23 cellular contexts compared by ENCODE assay signal in the genomic region with DNA sequence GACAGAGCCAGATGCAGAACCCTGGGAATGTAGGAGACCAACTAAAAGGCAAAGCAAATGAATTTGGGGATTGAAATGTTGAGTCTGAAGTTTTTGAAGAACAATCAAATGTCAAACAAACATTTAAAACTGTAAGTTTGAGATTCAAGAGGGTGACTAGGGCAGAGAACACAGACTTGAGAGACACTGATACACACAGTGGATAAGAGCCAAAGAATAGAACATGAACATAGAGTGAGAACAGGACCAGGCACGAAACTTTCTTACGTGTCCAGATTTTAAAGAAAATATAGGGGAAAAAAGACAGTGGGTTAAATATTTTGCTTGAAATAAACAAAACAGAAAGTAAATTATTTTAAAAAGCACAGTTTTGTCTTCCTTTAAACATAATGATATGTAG.
A peak's percentile ranks its signal among the peaks of the same experiment; 100 is the strongest.
DNase-seq lines count a peak whose midpoint lies in the region; ATAC-seq, FAIRE-seq and TF ChIP-seq lines count a peak whose summit lies in the region.
"Had no signal": no experiment of that assay in that cellular context is flagged by ENCODE, and none has a peak within 500 bp of the region (broad histone marks: within the 10 kb centered on the region; RNA-seq: fewer than 3 reads in every experiment).

No MANE protein-coding gene starts in this region.

- H3K36me3 ChIP-seq in heart right ventricle: no peaks in the 10 kb centered on the region
- H3K36me3 ChIP-seq in bronchial epithelial cell (ENCODE audit: control insufficient read depth, insufficient read depth, low read length): no peaks in the 10 kb centered on the region
- H3K36me3 ChIP-seq: BE2C; BLaER1 treated with 17β-estradiol and CSF1 and Interleukin-3, amounts not matched to agents 10 nM and 100 nM; HAP-1 had no signal

- H3K27me3 ChIP-seq in heart right ventricle (no peaks in the 10 kb centered on the region), bronchial epithelial cell (ENCODE audit: control insufficient read depth, insufficient read depth, low read length) (no peaks in the 10 kb centered on the region)
- H3K27me3 ChIP-seq: BE2C; BLaER1 treated with 17β-estradiol and CSF1 and Interleukin-3, amounts not matched to agents 10 nM and 100 nM had no signal

- H3K4me3 ChIP-seq in heart right ventricle (no peak overlapping the region), bronchial epithelial cell (ENCODE audit: low read depth, low read length) (no peak overlapping the region), epithelial cell of esophagus (ENCODE audit: low read length) (no peak overlapping the region)
- H3K4me3 ChIP-seq: A549; BLaER1 treated with 17β-estradiol and CSF1 and Interleukin-3, amounts not matched to agents 10 nM and 100 nM; HAP-1 had no signal

- no peak for FAIRE-seq in bronchial epithelial cell (lab: Jason Lieb, UNC)
- FAIRE-seq: A549, G401.6, GM12892 had no signal

- 72 to 83% methylated on average over 2 of the region's 2 CpGs for WGBS in heart right ventricle, 2 donors

- peaks cover 0 to 7% (median 0%) of the 10 kb centered on the region in 9 donors for H3K4me1 ChIP-seq in heart right ventricle
- H3K4me1 ChIP-seq: A549, HAP-1 had no signal

- DNase-seq in left ventricle myocardium superior: no peak
- no peak for DNase-seq in heart right ventricle
- peak; percentile 26 for DNase-seq in bronchial epithelial cell (ENCODE audit: low read depth)
- DNase-seq in epithelial cell of esophagus (ENCODE audit: low read depth): peak; percentile 15
- no peak for DNase-seq in effector CD8-positive, alpha-beta T cell (lab: John Stamatoyannopoulos, UW)
- DNase-seq: 8988T; ACHN; AML-193; BE2C; Calu3; CD4-positive, alpha-beta T cell; CD8-positive, alpha-beta memory T cell; DMS153; DND-41; GOT3; HFFc6 had no signal

- TF ChIP-seq CTCF in heart right ventricle (IDR thresholded peaks at IDR 0.05) (no peak), bronchial epithelial cell (IDR thresholded peaks at IDR 0.05; ENCODE audit: insufficient read depth, low read length, severe bottlenecking) (no peak), epithelial cell of esophagus (IDR thresholded peaks at IDR 0.05; ENCODE audit: insufficient read depth, low read depth, low read length, missing control alignments) (no peak)

- no peaks in the 10 kb centered on the region for H3K9me3 ChIP-seq in heart right ventricle
- H3K9me3 ChIP-seq: A549; BE2C; BLaER1 treated with 17β-estradiol and CSF1 and Interleukin-3, amounts not matched to agents 10 nM and 100 nM; HAP-1 had no signal

- peak; percentile 48 for ATAC-seq in left ventricle myocardium superior
- no peak for ATAC-seq in heart right ventricle
- no peak for ATAC-seq in GM19452 (IDR thresholded peaks at IDR 0.05; ENCODE audit: unreplicated experiment)
- no peak for ATAC-seq in HG03196 (IDR thresholded peaks at IDR 0.05; ENCODE audit: unreplicated experiment)
- ATAC-seq: A549 had no signal

- H3K27ac ChIP-seq in heart right ventricle: no peak overlapping the region
- H3K27ac ChIP-seq: A549; BLaER1 treated with 17β-estradiol and CSF1 and Interleukin-3, amounts not matched to agents 10 nM and 100 nM had no signal

- intact Hi-C loops in left ventricle myocardium superior (cut with micrococcal nuclease): no loop called here
- intact Hi-C loops in heart right ventricle (cut with DNase I): no loop called here

Comparison
In these comparisons a context has a peak if more than half of its experiments do, and no peak if none do; other contexts are left out.
1. DNase-seq: peak in bronchial epithelial cell (single experiment) and epithelial cell of esophagus (single experiment); none in left ventricle myocardium superior (single experiment), heart right ventricle (0 of 2) and effector CD8-positive, alpha-beta T cell (single experiment).